Comparison of ENCODE assay signal across 37 cellular contexts in the genomic region with DNA sequence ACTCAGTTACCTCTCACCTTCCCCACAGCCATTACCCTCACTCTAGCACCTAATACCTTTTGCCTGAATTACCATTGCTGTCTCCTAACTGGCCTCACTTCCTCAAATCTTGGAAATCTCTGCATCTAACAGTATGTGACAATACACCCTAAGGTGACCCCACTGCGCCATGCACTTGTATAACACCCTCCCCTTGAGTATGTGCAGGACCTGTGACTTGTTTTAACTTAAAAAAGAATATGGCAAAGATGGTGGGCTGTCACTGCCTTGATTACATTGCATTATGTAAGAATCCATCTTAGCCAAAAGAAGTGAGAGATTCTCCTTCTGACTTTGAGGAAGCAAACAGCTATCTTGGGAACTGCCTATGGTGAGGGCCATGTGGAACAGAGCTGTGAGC. TPM values are rescaled to one million over a fixed set of nuclear protein-coding genes. Genes with fewer than 3 reads are reported as not detected.
"Had no signal": no experiment of that assay in that cellular context is flagged by ENCODE, and none has a peak within 500 bp of the region (broad histone marks: within the 10 kb centered on the region; RNA-seq: fewer than 3 reads in every experiment).

No MANE protein-coding gene starts in this region.

- H3K36me3 Mint-ChIP-seq: brain had no signal

- H3K4me1 Mint-ChIP-seq: activated B cell treated with CpG ODN at 0.5 μM for 24 hours; activated CD4-positive, alpha-beta T cell treated with anti-CD3 and anti-CD28 coated beads, Interleukin-2, amount 10 ng/mL, durations not matched to agents 24 days and 14 days; activated naive CD8-positive, alpha-beta T cell treated with anti-CD3 and anti-CD28 coated beads for 36 hours; activated T-helper 17 cell treated with anti-CD3 and anti-CD28 coated beads, Interleukin-2, amount 50 U/mL, for 72 hours; central memory CD8-positive, alpha-beta T cell had no signal

- DNase-seq: activated B cell treated with CpG ODN at 0.5 μM for 24 hours; activated CD4-positive, alpha-beta memory T cell treated with anti-CD3 and anti-CD28 coated beads for 36 hours; activated CD4-positive, alpha-beta T cell treated with anti-CD3 and anti-CD28 coated beads for 4 hours; activated CD4-positive, alpha-beta T cell treated with anti-CD3 and anti-CD28 coated beads, Interleukin-2, amount 10 ng/mL, durations not matched to agents 24 days and 14 days; activated CD4-positive, alpha-beta T cell treated with anti-CD3 and anti-CD28 coated beads, Interleukin-2, amount 50 U/mL, for 1 hour; activated CD4-positive, alpha-beta T cell treated with anti-CD3 and anti-CD28 coated beads, Interleukin-2, amount 50 U/mL, for 4 hours; activated CD4-positive, CD25-positive, alpha-beta regulatory T cell treated with anti-CD3 and anti-CD28 coated beads, Interleukin-2, amount 50 U/mL, for 72 hours; activated CD8-positive, alpha-beta memory T cell treated with anti-CD3 and anti-CD28 coated beads, Interleukin-2, amount 50 U/mL, for 4 hours; activated CD8-positive, alpha-beta T cell treated with anti-CD3 and anti-CD28 coated beads for 36 hours; activated effector memory CD4-positive, alpha-beta T cell treated with anti-CD3 and anti-CD28 coated beads, Interleukin-2, amount 50 U/mL, for 16 hours; activated gamma-delta T cell treated with Interleukin-2 at 50 U/mL for 16 hours; activated naive CD4-positive, alpha-beta T cell; activated naive CD4-positive, alpha-beta T cell treated with anti-CD3 and anti-CD28 coated beads for 36 hours; activated naive CD4-positive, alpha-beta T cell treated with anti-CD3 and anti-CD28 coated beads, Interleukin-2, amount 50 U/mL, for 16 hours; activated naive CD8-positive, alpha-beta T cell treated with anti-CD3 and anti-CD28 coated beads for 36 hours; activated T-cell treated with anti-CD3 and anti-CD28 coated beads for 4 hours; activated T-cell treated with anti-CD3 and anti-CD28 coated beads, Interleukin-2, amount 50 U/mL, for 1 hour; activated T-cell treated with anti-CD3 and anti-CD28 coated beads, Interleukin-2, amount 50 U/mL, for 4 hours; activated T-cell treated with anti-CD3 and anti-CD28 coated beads, Interleukin-2, amount 50 U/mL, for 72 hours; adrenal gland; amniotic stem cell; caudate nucleus; cerebellar nuclear complex; T-helper 1 cell; T-helper 2 cell; T-helper 9 cell had no signal

- H3K9me3 ChIP-seq: adrenal gland, ascending aorta had no signal

- H3K4me1 ChIP-seq: adrenal gland, ascending aorta had no signal

- H3K4me3 ChIP-seq: adrenal gland, ascending aorta, cardiac muscle cell had no signal

- H3K27me3 ChIP-seq: adrenal gland, ascending aorta, cardiac muscle cell had no signal

- H3K36me3 ChIP-seq: adrenal gland, ascending aorta, cardiac muscle cell had no signal

- H3K4me3 Mint-ChIP-seq: activated B cell treated with CpG ODN at 0.5 μM for 24 hours; activated CD4-positive, alpha-beta memory T cell treated with anti-CD3 and anti-CD28 coated beads for 36 hours; activated CD4-positive, alpha-beta T cell treated with anti-CD3 and anti-CD28 coated beads, Interleukin-2, amount 10 ng/mL, durations not matched to agents 24 days and 14 days; activated CD8-positive, alpha-beta T cell treated with anti-CD3 and anti-CD28 coated beads for 36 hours; activated naive CD4-positive, alpha-beta T cell treated with anti-CD3 and anti-CD28 coated beads for 36 hours; activated naive CD8-positive, alpha-beta T cell treated with anti-CD3 and anti-CD28 coated beads for 36 hours; activated T-cell treated with anti-CD3 and anti-CD28 coated beads, Interleukin-2, amount 50 U/mL, for 4 hours; activated T-cell treated with anti-CD3 and anti-CD28 coated beads, Interleukin-2, amount 50 U/mL, for 72 hours; activated T-helper 1 cell treated with anti-CD3 and anti-CD28 coated beads, Interleukin-12 subunit alpha, Interleukin-12 subunit beta, Interleukin-2, Interleukin-4 antibody, amounts not matched to agents 30 ng/mL and 10 ng/mL and 1 ng/mL, durations not matched to agents 14 hours and 24 hours and 36 hours; activated T-helper 17 cell treated with anti-CD3 and anti-CD28 coated beads, Interleukin-2, amount 50 U/mL, for 72 hours; brain; central memory CD8-positive, alpha-beta T cell; T-helper 1 cell treated with Interleukin-12 subunit alpha and Interleukin-12 subunit beta and Interleukin-4 antibody, amounts not matched to agents 30 μg/mL and 1 μg/mL, for 36 hours; T-helper 2 cell treated with Interferon-gamma antibody and Interleukin-4, amounts not matched to agents 5 μg/mL and 100 μg/mL, for 36 hours had no signal

- H3K27me3 Mint-ChIP-seq: activated B cell treated with CpG ODN at 0.5 μM for 24 hours, brain had no signal

- ATAC-seq: activated CD8-positive, alpha-beta T cell treated with anti-CD3 and anti-CD28 coated beads for 36 hours; activated naive CD4-positive, alpha-beta T cell treated with anti-CD3 and anti-CD28 coated beads, Interleukin-2, amount 50 U/mL, for 72 hours; activated T-cell treated with anti-CD3 and anti-CD28 coated beads, Interleukin-2, amount 50 U/mL, for 4 hours; activated T-cell treated with anti-CD3 and anti-CD28 coated beads, Interleukin-2, amount 50 U/mL, for 72 hours; activated T-helper 17 cell treated with anti-CD3 and anti-CD28 coated beads, Interleukin-2, amount 50 U/mL, for 72 hours had no signal

- H3K9me3 Mint-ChIP-seq: activated T-helper 17 cell treated with anti-CD3 and anti-CD28 coated beads, Interleukin-2, amount 50 U/mL, for 72 hours had no signal

- H3K27ac ChIP-seq: adrenal gland, ascending aorta, cardiac muscle cell had no signal

- H3K27ac Mint-ChIP-seq: activated B cell treated with CpG ODN at 0.5 μM for 24 hours; activated CD4-positive, alpha-beta memory T cell treated with anti-CD3 and anti-CD28 coated beads for 36 hours; activated CD4-positive, alpha-beta T cell treated with anti-CD3 and anti-CD28 coated beads, Interleukin-2, amount 10 ng/mL, durations not matched to agents 24 days and 14 days; activated CD8-positive, alpha-beta T cell treated with anti-CD3 and anti-CD28 coated beads for 36 hours; activated naive CD4-positive, alpha-beta T cell treated with anti-CD3 and anti-CD28 coated beads for 36 hours; activated naive CD4-positive, alpha-beta T cell treated with anti-CD3 and anti-CD28 coated beads, Interleukin-2, amount 50 U/mL, for 72 hours; activated naive CD8-positive, alpha-beta T cell treated with anti-CD3 and anti-CD28 coated beads for 36 hours; activated T-cell treated with anti-CD3 and anti-CD28 coated beads, Interleukin-2, amount 50 U/mL, for 72 hours; activated T-helper 1 cell treated with anti-CD3 and anti-CD28 coated beads, Interleukin-12 subunit alpha, Interleukin-12 subunit beta, Interleukin-2, Interleukin-4 antibody, amounts not matched to agents 30 ng/mL and 10 ng/mL and 1 ng/mL, durations not matched to agents 14 hours and 24 hours and 36 hours; activated T-helper 17 cell treated with anti-CD3 and anti-CD28 coated beads, Interleukin-2, amount 50 U/mL, for 72 hours; T-helper 1 cell treated with Interleukin-12 subunit alpha and Interleukin-12 subunit beta and Interleukin-4 antibody, amounts not matched to agents 30 μg/mL and 1 μg/mL, for 36 hours; T-helper 2 cell treated with Interferon-gamma antibody and Interleukin-4, amounts not matched to agents 5 μg/mL and 100 μg/mL, for 36 hours had no signal

RNA-seq across cellular contexts. Expression of a gene that starts 29.9 kb away (rescaled TPM):
- total RNA-seq: activated B cell treated with CpG ODN at 0.5 μM for 24 hours; activated CD4-positive, alpha-beta T cell treated with anti-CD3 and anti-CD28 coated beads, Interleukin-2, amount 10 ng/mL, durations not matched to agents 24 days and 14 days; activated CD8-positive, alpha-beta memory T cell treated with anti-CD3 and anti-CD28 coated beads for 36 hours; activated CD8-positive, alpha-beta T cell treated with anti-CD3 and anti-CD28 coated beads for 36 hours; activated naive CD4-positive, alpha-beta T cell treated with anti-CD3 and anti-CD28 coated beads for 36 hours; activated naive CD4-positive, alpha-beta T cell treated with anti-CD3 and anti-CD28 coated beads, Interleukin-2, amount 50 U/mL, for 72 hours; activated naive CD8-positive, alpha-beta T cell treated with anti-CD3 and anti-CD28 coated beads for 36 hours; activated T-cell treated with anti-CD3 and anti-CD28 coated beads, Interleukin-2, amount 50 U/mL, for 4 hours; activated T-helper 1 cell treated with anti-CD3 and anti-CD28 coated beads, Interleukin-12 subunit alpha, Interleukin-12 subunit beta, Interleukin-2, Interleukin-4 antibody, amounts not matched to agents 30 ng/mL and 10 ng/mL and 1 ng/mL, durations not matched to agents 14 hours and 24 hours and 36 hours; ascending aorta; bronchial epithelial cell; cardiac muscle cell had no signal
- polyA plus RNA-seq: cardiac muscle cell had no signal
